ENCODE assay signal across 8 cellular contexts in the genomic region with DNA sequence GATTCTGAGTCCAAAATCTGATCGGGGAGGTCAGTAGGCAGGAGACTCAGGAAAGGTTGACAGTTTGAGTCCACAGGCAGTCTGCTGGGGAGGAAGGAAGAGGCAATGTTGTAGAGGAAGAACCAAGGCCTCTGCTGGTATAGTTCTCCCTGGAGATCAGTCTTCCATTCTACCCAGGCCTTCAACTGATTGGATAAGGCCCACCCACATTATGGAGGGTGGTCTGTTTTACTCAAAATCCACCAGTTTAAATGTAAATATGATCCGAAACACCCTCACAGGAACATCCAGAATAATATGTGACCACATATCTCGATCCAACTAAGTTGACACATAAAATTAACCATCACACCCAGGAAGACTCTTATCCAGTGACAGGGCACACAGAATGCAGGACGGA.
"Had no signal": no experiment of that assay in that cellular context is flagged by ENCODE, and none has a peak within 500 bp of the region (broad histone marks: within the 10 kb centered on the region; RNA-seq: fewer than 3 reads in every experiment).

No MANE protein-coding gene starts in this region.

- DNase-seq: IMR-90, Karpas-422, KBM-7, KG1 had no signal

- H3K9ac ChIP-seq: KMS-11 had no signal

- H3K4me2 ChIP-seq: KMS-11 had no signal

- FAIRE-seq: HepG2, HTR-8/SVneo had no signal

- H3K27ac ChIP-seq: HL-60, KMS-11 had no signal

- ATAC-seq: HepG2 had no signal
